Comparison of ENCODE assay signal across 1 cellular context in genomic region chr3:159252772-159253384, GRCh38.
TF ChIP-seq lines count a peak whose summit lies in the region.

No MANE protein-coding gene starts in this region.

TF ChIP-seq in WTC11, 78 proteins besides CTCF, POLR2A, EP300 and RAD21 (continued from another document):
- no peak for TF ChIP-seq PRDM15 (CRISPR knock-in tag; IDR thresholded peaks at IDR 0.05)
- TF ChIP-seq ATF2 (CRISPR knock-in tag; IDR thresholded peaks at IDR 0.05; ENCODE audit: borderline replicate concordance, low read depth) = no peak
- TF ChIP-seq TEAD1 (CRISPR knock-in tag; IDR thresholded peaks at IDR 0.05) = no peak
TF ChIP-seq in WTC11: peak in this region for 0.
